ENCODE assay signal across 1 cellular context in the genomic region with DNA sequence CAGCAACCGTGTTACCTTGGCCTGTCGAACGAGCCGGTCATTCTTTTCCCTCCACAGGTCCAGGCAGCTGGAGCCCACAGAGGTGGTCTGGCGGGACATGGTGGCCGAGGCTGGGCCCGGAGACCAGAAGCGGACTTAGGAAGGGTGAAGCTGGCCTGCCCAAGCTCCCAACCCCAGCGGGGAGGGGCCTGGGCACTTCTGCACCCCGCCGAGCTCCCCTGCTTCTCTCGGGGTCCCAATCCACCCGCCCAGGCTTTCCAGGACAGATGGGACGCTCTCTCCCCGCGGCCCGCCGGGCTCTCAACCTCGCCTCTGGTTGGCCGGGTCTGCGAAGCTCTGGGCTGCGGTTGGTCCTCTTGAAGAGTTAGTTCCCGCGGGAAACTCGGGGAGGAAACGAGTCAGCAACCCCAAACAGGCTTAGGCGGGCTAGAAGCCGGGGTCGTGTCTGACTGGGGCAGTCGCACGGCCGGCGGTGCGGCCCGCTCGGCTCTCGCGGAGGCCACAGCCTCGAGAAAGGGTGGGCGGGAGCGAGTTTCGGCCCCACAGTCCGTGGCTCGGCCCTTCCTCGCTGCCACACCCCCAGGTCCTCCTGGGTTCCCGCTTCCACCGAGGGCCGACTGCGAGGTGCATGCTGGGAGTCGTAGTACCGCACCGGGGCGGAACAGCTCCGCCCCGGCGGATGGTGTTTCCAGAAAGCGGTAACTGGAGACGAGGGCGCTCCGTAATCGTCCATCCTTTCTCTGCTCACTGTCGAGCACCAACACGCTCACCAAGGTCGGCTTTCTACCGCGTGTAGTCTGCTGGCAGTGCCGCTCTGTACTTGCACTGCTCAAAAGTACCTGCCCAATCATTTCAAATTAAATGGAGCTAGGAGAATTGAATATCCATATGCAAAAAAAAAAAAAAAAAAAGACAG.
A peak's percentile ranks its signal among the peaks of the same experiment; 100 is the strongest.
TF ChIP-seq lines count a peak whose summit lies in the region.

A gene (minus strand): TSS at position 517 of the 916 bp plus-strand sequence. CDS start 418 bp downstream, at position 99.

TF ChIP-seq in IMR-90, 13 proteins besides CTCF, POLR2A, EP300 and RAD21:
- TF ChIP-seq BHLHE40 (IDR thresholded peaks at IDR 0.05; ENCODE audit: low read depth, low read length) (no peak), NFE2L2 (IDR thresholded peaks at IDR 0.05; ENCODE audit: low read depth, low read length) (no peak), MAFK (IDR thresholded peaks at IDR 0.05; ENCODE audit: low read depth, low read length) (no peak), CEBPB (IDR thresholded peaks at IDR 0.05; ENCODE audit: low read depth, low read length) (no peak), MXI1 (IDR thresholded peaks at IDR 0.05; ENCODE audit: borderline replicate concordance, low read depth, low read length) (peak; percentile 91), RFX5 (IDR thresholded peaks at IDR 0.05; ENCODE audit: low read depth, low read length) (no peak), MAZ (IDR thresholded peaks at IDR 0.05; ENCODE audit: borderline replicate concordance, low read depth, low read length) (peak; percentile 37; the same call in 1 of the 2 replicates), SMC3 (IDR thresholded peaks at IDR 0.05; ENCODE audit: low read depth, low read length) (no peak), FOS (IDR thresholded peaks at IDR 0.05; ENCODE audit: low read depth, low read length) (no peak)
- TF ChIP-seq, protein P1, sequence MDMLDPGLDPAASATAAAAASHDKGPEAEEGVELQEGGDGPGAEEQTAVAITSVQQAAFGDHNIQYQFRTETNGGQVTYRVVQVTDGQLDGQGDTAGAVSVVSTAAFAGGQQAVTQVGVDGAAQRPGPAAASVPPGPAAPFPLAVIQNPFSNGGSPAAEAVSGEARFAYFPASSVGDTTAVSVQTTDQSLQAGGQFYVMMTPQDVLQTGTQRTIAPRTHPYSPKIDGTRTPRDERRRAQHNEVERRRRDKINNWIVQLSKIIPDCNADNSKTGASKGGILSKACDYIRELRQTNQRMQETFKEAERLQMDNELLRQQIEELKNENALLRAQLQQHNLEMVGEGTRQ (IDR thresholded peaks at IDR 0.05; ENCODE audit: low read depth, low read length), result no peak
